24 cellular contexts compared by ENCODE assay signal in the genomic region with DNA sequence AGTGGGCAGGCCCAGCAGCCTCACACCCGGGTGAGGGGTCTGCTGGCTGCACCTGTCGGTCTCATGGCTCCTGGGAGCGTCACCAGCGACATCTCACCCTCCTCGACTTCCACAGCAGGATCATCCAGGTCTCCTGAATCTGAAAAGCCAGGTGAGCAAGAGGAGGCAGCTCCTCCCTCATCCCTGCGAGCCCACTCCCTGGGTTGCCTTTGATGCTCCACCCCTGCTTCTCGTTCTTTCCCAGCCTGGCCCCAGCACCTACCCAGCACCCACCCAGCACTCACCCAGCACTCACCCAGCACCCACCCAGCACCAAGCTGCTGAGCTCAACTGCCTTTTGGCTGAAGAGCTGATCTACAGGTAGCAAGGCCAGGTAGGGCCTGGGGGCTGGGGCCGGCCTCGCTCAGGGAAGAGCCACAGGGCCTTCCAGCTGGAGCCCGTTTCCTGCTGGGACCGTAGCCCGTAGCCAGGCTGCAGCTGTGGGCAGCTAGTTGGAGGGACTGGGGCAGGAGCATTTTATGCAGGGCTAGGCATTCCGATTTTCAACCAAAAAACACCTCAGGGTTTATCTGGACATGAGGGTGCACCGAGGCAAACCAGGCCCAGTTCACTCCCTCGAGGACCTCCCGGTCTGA. TPM values are rescaled to one million over a fixed set of nuclear protein-coding genes. Genes with fewer than 3 reads are reported as not detected.
DNase-seq lines count a peak whose midpoint lies in the region; ATAC-seq and TF ChIP-seq lines count a peak whose summit lies in the region.
"Had no signal": no experiment of that assay in that cellular context is flagged by ENCODE, and none has a peak within 500 bp of the region (broad histone marks: within the 10 kb centered on the region; RNA-seq: fewer than 3 reads in every experiment).

TSS of gene H1-8 (plus strand) at position 20 of the 635 bp plus-strand sequence. CDS start at position 64, 44 bp downstream.

- ATAC-seq in effector memory CD8-positive, alpha-beta T cell (replicated peaks): no peak
- ATAC-seq in natural killer cell (no peak), gastroesophageal sphincter (no peak)
- ATAC-seq: PC-3 had no signal

- no peaks in the 10 kb centered on the region for H3K9me3 ChIP-seq in BE2C
- no peaks in the 10 kb centered on the region for H3K9me3 ChIP-seq in NT2/D1 (ENCODE audit: insufficient read depth, low read length)
- no peaks in the 10 kb centered on the region for H3K9me3 ChIP-seq in neural progenitor cell (ENCODE audit: low read depth)
- H3K9me3 ChIP-seq in gastroesophageal sphincter: no peaks in the 10 kb centered on the region
- H3K9me3 ChIP-seq: SJSA1 had no signal

- no peaks in the 10 kb centered on the region for H3K36me3 ChIP-seq in BE2C
- H3K36me3 ChIP-seq in NT2/D1 (ENCODE audit: insufficient read depth, insufficient read length, low read length): no peaks in the 10 kb centered on the region
- no peaks in the 10 kb centered on the region for H3K36me3 ChIP-seq in neural progenitor cell
- H3K36me3 ChIP-seq in gastroesophageal sphincter: no peaks in the 10 kb centered on the region
- H3K36me3 ChIP-seq: SJSA1 had no signal

- H3K27ac Mint-ChIP-seq in effector memory CD8-positive, alpha-beta T cell: peak within 1 kb of the TSS; percentile 63 to 71
- peak within 1 kb of the TSS; percentile 23 for H3K27ac Mint-ChIP-seq in neural progenitor cell
- H3K27ac Mint-ChIP-seq in natural killer cell: peak within 1 kb of the TSS in 1 of 2 donors; percentile 10

- H3K4me3 ChIP-seq in BE2C (ENCODE audit: low read depth, low read length) (no peak within 1 kb of the TSS), NT2/D1 (ENCODE audit: insufficient read length, low read depth) (no peak within 1 kb of the TSS), neural progenitor cell (no peak within 1 kb of the TSS), gastroesophageal sphincter (no peak within 1 kb of the TSS)
- H3K4me3 ChIP-seq: GM23248, SJSA1 had no signal

- intact Hi-C loops in natural killer cell (cut with micrococcal nuclease): no loop called here

- TF ChIP-seq CTCF in BE2C (IDR thresholded peaks at IDR 0.05; ENCODE audit: low read depth, low read length) (no peak), neural progenitor cell (IDR thresholded peaks at IDR 0.05) (no peak), natural killer cell (IDR thresholded peaks at IDR 0.05) (no peak), gastroesophageal sphincter (IDR thresholded peaks at IDR 0.05) (no peak)

- H3K9ac ChIP-seq in NT2/D1 (ENCODE audit: insufficient read length, low read depth) (peak within 1 kb of the TSS; percentile 46), neural progenitor cell (no peak within 1 kb of the TSS)
- H3K9ac ChIP-seq: GM23248 had no signal

- H3K79me2 ChIP-seq in neural progenitor cell (ENCODE audit: low read depth): no peaks in the 10 kb centered on the region

- no peak within 1 kb of the TSS for H2AFZ ChIP-seq in neural progenitor cell (replicated peaks)
- H2AFZ ChIP-seq: GM23248 had no signal

- H3K27me3 ChIP-seq in BE2C (no peaks in the 10 kb centered on the region), NT2/D1 (ENCODE audit: insufficient read depth, insufficient read length) (no peaks in the 10 kb centered on the region), neural progenitor cell (no peaks in the 10 kb centered on the region), gastroesophageal sphincter (no peaks in the 10 kb centered on the region)
- H3K27me3 ChIP-seq: SJSA1 had no signal

- no peak for TF ChIP-seq EP300 in gastroesophageal sphincter (IDR thresholded peaks at IDR 0.05)

- H3K9me3 Mint-ChIP-seq in effector memory CD8-positive, alpha-beta T cell: no peaks in the 10 kb centered on the region
- H3K9me3 Mint-ChIP-seq in neural progenitor cell: no peaks in the 10 kb centered on the region
- H3K9me3 Mint-ChIP-seq in natural killer cell: no peaks in the 10 kb centered on the region

- peaks cover 5% of the 10 kb centered on the region for H3F3A ChIP-seq in neural progenitor cell (ENCODE audit: low read depth)

- H3K27me3 Mint-ChIP-seq in effector memory CD8-positive, alpha-beta T cell: peaks cover 0 to 4% of the 10 kb centered on the region in 2 donors
- H3K27me3 Mint-ChIP-seq in neural progenitor cell (ENCODE audit: insufficient read depth, low read depth): peaks cover 5% of the 10 kb centered on the region
- no peaks in the 10 kb centered on the region for H3K27me3 Mint-ChIP-seq in natural killer cell (ENCODE audit: low read depth in 2 of 2)

- H3K4me1 ChIP-seq in BE2C: no peaks in the 10 kb centered on the region
- peaks cover 10% of the 10 kb centered on the region for H3K4me1 ChIP-seq in NT2/D1 (ENCODE audit: insufficient read depth, insufficient read length)
- no peaks in the 10 kb centered on the region for H3K4me1 ChIP-seq in neural progenitor cell
- no peaks in the 10 kb centered on the region for H3K4me1 ChIP-seq in gastroesophageal sphincter
- H3K4me1 ChIP-seq: SJSA1 had no signal

- H3K36me3 Mint-ChIP-seq in effector memory CD8-positive, alpha-beta T cell (ENCODE audit: insufficient read depth): peaks cover 3% of the 10 kb centered on the region
- H3K36me3 Mint-ChIP-seq in neural progenitor cell: no peaks in the 10 kb centered on the region
- H3K36me3 Mint-ChIP-seq in natural killer cell: no peaks in the 10 kb centered on the region

- H3K4me2 ChIP-seq in neural progenitor cell: no peak within 1 kb of the TSS

- TF ChIP-seq POLR2A in gastroesophageal sphincter (IDR thresholded peaks at IDR 0.05): no peak

- 89 to 100% methylated on average over 1 to 5 of the region's 16 CpGs for WGBS in gastroesophageal sphincter (ENCODE audit: low coverage in 1 of 2), 2 donors

- H3K4me1 Mint-ChIP-seq in effector memory CD8-positive, alpha-beta T cell (ENCODE audit: low read depth in 2 of 2): peaks cover 4 to 5% of the 10 kb centered on the region in 2 donors
- H3K4me1 Mint-ChIP-seq in neural progenitor cell (peaks cover 19% of the 10 kb centered on the region), natural killer cell (peaks cover 0 to 6% of the 10 kb centered on the region in 2 donors)

- H4K20me1 ChIP-seq in neural progenitor cell (ENCODE audit: low read depth): no peaks in the 10 kb centered on the region

- H3K27ac ChIP-seq in neural progenitor cell (no peak within 1 kb of the TSS), gastroesophageal sphincter (no peak within 1 kb of the TSS)
- H3K27ac ChIP-seq: GM23248, SJSA1 had no signal

- peak; percentile 5 for DNase-seq in BE2C
- DNase-seq in NT2/D1 (ENCODE audit: low read depth, low spot score): no peak
- DNase-seq in effector memory CD8-positive, alpha-beta T cell: no peak
- no peak for DNase-seq in neural progenitor cell (ENCODE audit: low spot score)
- no peak for DNase-seq in natural killer cell
- DNase-seq in stimulated activated CD4-positive, alpha-beta T cell treated with anti-CD3 and anti-CD28 coated beads, Interleukin-1b, Interleukin-23, amount 100 ng/mL, for 48 hours: no peak
- no peak for DNase-seq in NCI-H1092 (lab: John Stamatoyannopoulos, UW)
- DNase-seq: 8988T, ACHN, DMS153, GM23248, Kasumi-1, NCI-H1105, NCI-H1436 treated with DMSO at 0.1 percent for 48 hours, NCI-H187 treated with DMSO at 0.1 percent for 48 hours, NCI-H524 treated with DMSO at 0.1 percent for 48 hours, NCI-H774, PC-3, Right ventricle myocardium superior had no signal

- no peak within 1 kb of the TSS for H3K4me3 Mint-ChIP-seq in effector memory CD8-positive, alpha-beta T cell
- no peak within 1 kb of the TSS for H3K4me3 Mint-ChIP-seq in neural progenitor cell
- H3K4me3 Mint-ChIP-seq in natural killer cell: no peak within 1 kb of the TSS

RNA-seq across cellular contexts. Expression of gene H1-8, which starts in this region (rescaled TPM):
- polyA plus RNA-seq in BE2C (2012; ENCODE audit: insufficient read depth, insufficient read length, low read depth): not detected
- total RNA-seq in neural progenitor cell (ENCODE audit: low replicate concordance) (not detected in 2 replicates), natural killer cell (not detected), gastroesophageal sphincter (not detected)
- total RNA-seq: GM23248, M059J, PC-3, Right ventricle myocardium superior, RPMI7951, SJSA1 had no signal
- polyA plus RNA-seq: BJ, GM23248 had no signal
